1 cellular context compared by ENCODE assay signal in genomic region chr19:41886761-41887710, GRCh38.
TF ChIP-seq lines count a peak whose summit lies in the region.

No MANE protein-coding gene starts in this region.

TF ChIP-seq in HepG2, 621 proteins besides CTCF, POLR2A, EP300 and RAD21:
- TF ChIP-seq HNRNPLL (IDR thresholded peaks at IDR 0.05; ENCODE audit: low read depth, low read length, poor library complexity, severe bottlenecking) = no peak
- TF ChIP-seq KDM5B (CRISPR knock-in tag; IDR thresholded peaks at IDR 0.05; ENCODE audit: borderline replicate concordance) = 0 out of 2 replicates have a peak, but pooled peaks have one; percentile 16
